11 cellular contexts compared by ENCODE assay signal in genomic region chr3:170634663-170635096, GRCh38.
DNase-seq lines count a peak whose midpoint lies in the region; ATAC-seq and FAIRE-seq lines count a peak whose summit lies in the region.
"Had no signal": no experiment of that assay in that cellular context is flagged by ENCODE, and none has a peak within 500 bp of the region (broad histone marks: within the 10 kb centered on the region; RNA-seq: fewer than 3 reads in every experiment).

No MANE protein-coding gene starts in this region.

- H3K4me1 Mint-ChIP-seq in stimulated activated naive CD8-positive, alpha-beta T cell treated with anti-CD3 and anti-CD28 coated beads, Interleukin-15, amount 100 ng/mL, for 72 hours: no peaks in the 10 kb centered on the region
- H3K4me1 Mint-ChIP-seq: natural killer cell had no signal

- no peak overlapping the region for H3K27ac Mint-ChIP-seq in stimulated activated naive CD8-positive, alpha-beta T cell treated with anti-CD3 and anti-CD28 coated beads, Interleukin-15, amount 100 ng/mL, for 72 hours
- H3K27ac Mint-ChIP-seq: natural killer cell had no signal

- no peaks in the 10 kb centered on the region for H3K9me3 Mint-ChIP-seq in stimulated activated naive CD8-positive, alpha-beta T cell treated with anti-CD3 and anti-CD28 coated beads, Interleukin-15, amount 100 ng/mL, for 72 hours
- H3K9me3 Mint-ChIP-seq: natural killer cell had no signal

- H3K27me3 Mint-ChIP-seq in stimulated activated naive CD8-positive, alpha-beta T cell treated with anti-CD3 and anti-CD28 coated beads, Interleukin-15, amount 100 ng/mL, for 72 hours: peaks cover 24% of the 10 kb centered on the region

- FAIRE-seq in RCC 7860 (lab: Jason Lieb, UNC): no peak
- FAIRE-seq: A549, urothelium cell line had no signal

- H3K4me3 Mint-ChIP-seq in stimulated activated naive CD8-positive, alpha-beta T cell treated with anti-CD3 and anti-CD28 coated beads, Interleukin-15, amount 100 ng/mL, for 72 hours: no peak overlapping the region
- H3K4me3 Mint-ChIP-seq: natural killer cell had no signal

- ATAC-seq in activated CD4-positive, CD25-positive, alpha-beta regulatory T cell treated with anti-CD3 and anti-CD28 coated beads, Interleukin-2, amount 50 U/mL, for 24 hours: peak; percentile 25 to 42
- ATAC-seq in GM21825 (IDR thresholded peaks at IDR 0.05; ENCODE audit: unreplicated experiment): peak; percentile 72
- ATAC-seq in HG03378 (IDR thresholded peaks at IDR 0.05; ENCODE audit: unreplicated experiment): peak; percentile 72
- ATAC-seq in stimulated activated naive CD8-positive, alpha-beta T cell treated with anti-CD3 and anti-CD28 coated beads, Interleukin-15, amount 100 ng/mL, for 72 hours: peak; percentile 55
- ATAC-seq: A549, natural killer cell had no signal

- DNase-seq in activated CD4-positive, CD25-positive, alpha-beta regulatory T cell (lab: John Stamatoyannopoulos, UW): no peak
- no peak for DNase-seq in stimulated activated naive CD8-positive, alpha-beta T cell treated with anti-CD3 and anti-CD28 coated beads, Interleukin-15, amount 100 ng/mL, for 72 hours
- no peak for DNase-seq in DMS114 treated with DMSO at 0.1 percent for 48 hours (lab: John Stamatoyannopoulos, UW; ENCODE audit: unreplicated experiment)
- no peak for DNase-seq in AG08395 (ENCODE audit: low spot score)
- DNase-seq in RCC 7860 (ENCODE audit: low spot score): no peak
- DNase-seq: natural killer cell had no signal
